In genomic region chr12:74619886-74620285, GRCh38 we compare ENCODE assay signal across 21 cellular contexts.
DNase-seq lines count a peak whose midpoint lies in the region; TF ChIP-seq lines count a peak whose summit lies in the region.
"Had no signal": no experiment of that assay in that cellular context is flagged by ENCODE, and none has a peak within 500 bp of the region (broad histone marks: within the 10 kb centered on the region; RNA-seq: fewer than 3 reads in every experiment).

No MANE protein-coding gene starts in this region.

- H3K4me1 ChIP-seq in mammary epithelial cell (ENCODE audit: insufficient read depth, low read length) (peaks cover 11% of the 10 kb centered on the region), trophoblast cell (ENCODE audit: control insufficient read depth in 1 of 2, insufficient read depth in 2 of 2, low read length in 2 of 2) (no peaks in the 10 kb centered on the region), BE2C (no peaks in the 10 kb centered on the region), spleen (no peaks in the 10 kb centered on the region)
- H3K4me1 ChIP-seq: HAP-1, Peyer's patch had no signal

- H3K27ac Mint-ChIP-seq in Calu3 (ENCODE audit: unreplicated experiment) (no peak overlapping the region), CD14-positive monocyte (no peak overlapping the region)
- H3K27ac Mint-ChIP-seq: B cell, HFFc6, T-helper 17 cell had no signal

- peak overlapping the region; percentile 25 for H3K27ac ChIP-seq in mammary epithelial cell (ENCODE audit: insufficient read depth, low read depth, low read length)
- H3K27ac ChIP-seq in trophoblast cell (ENCODE audit: low read depth, low read length) = no peak overlapping the region
- H3K27ac ChIP-seq in spleen = no peak overlapping the region
- H3K27ac ChIP-seq: Peyer's patch had no signal

- H4K12ac ChIP-seq in trophoblast cell (ENCODE audit: low read depth, low read length) = no peak overlapping the region

- H2BK120ac ChIP-seq in trophoblast cell (ENCODE audit: insufficient read depth, low read length, poor library complexity) = no peak overlapping the region

- dilution Hi-C loops in mammary epithelial cell (cut with HindIII; ENCODE audit: low sequenced_read_pairs) = no loop called here

- H2BK12ac ChIP-seq in trophoblast cell (ENCODE audit: low read length) = no peak overlapping the region

- no peak overlapping the region for H2BK5ac ChIP-seq in trophoblast cell (ENCODE audit: low read depth, low read length, poor library complexity)

- no peak overlapping the region for H3K14ac ChIP-seq in trophoblast cell (ENCODE audit: low read length)

- no peak overlapping the region for H4K91ac ChIP-seq in trophoblast cell (ENCODE audit: low read depth, low read length)

- H3K9ac ChIP-seq in mammary epithelial cell (ENCODE audit: insufficient read depth, low read length) = no peak overlapping the region
- no peak overlapping the region for H3K9ac ChIP-seq in trophoblast cell (ENCODE audit: low read length)

- 42% methylated on average over 1 of the region's 1 CpG for WGBS in mammary epithelial cell (ENCODE audit: low coverage, missing lambda C conversion rate)
- WGBS in trophoblast cell (ENCODE audit: extremely low coverage, insufficient coverage, insufficient read length) = no CpG with 5 or more reads among the region's 1 CpG
- 93 to 100% (median 95%) methylated on average over 1 of the region's 1 CpG for WGBS in spleen, 5 donors

- no peak overlapping the region for H3K23ac ChIP-seq in trophoblast cell (ENCODE audit: low read length)

- H3K36me3 Mint-ChIP-seq in Calu3 (ENCODE audit: insufficient read depth, unreplicated experiment) (no peaks in the 10 kb centered on the region), CD14-positive monocyte (no peaks in the 10 kb centered on the region)

- H3K79me2 ChIP-seq in mammary epithelial cell (ENCODE audit: insufficient read depth, low read length) = no peaks in the 10 kb centered on the region
- no peaks in the 10 kb centered on the region for H3K79me2 ChIP-seq in trophoblast cell (ENCODE audit: control insufficient read depth, insufficient read depth, low read length, poor library complexity)

- no peak overlapping the region for H4K8ac ChIP-seq in trophoblast cell (ENCODE audit: low read depth, low read length)

- DNase-seq in Calu3 (peak; percentile 22), NB4 (ENCODE audit: low read depth) (peak; percentile 7), mammary epithelial cell (peak; percentile 66), trophoblast cell (peak; percentile 27 to 80), CD14-positive monocyte (ENCODE audit: low spot score) (no peak), BE2C (no peak), spleen (no peak)
- DNase-seq: GDM1, GOT3, HFFc6, IMR-90, KG1, NCI-H1092 treated with DMSO at 0.1 percent for 48 hours, NCI-H1436 treated with DMSO at 0.1 percent for 48 hours, NCI-H446 treated with DMSO at 0.1 percent for 48 hours, NCI-H526, Peyer's patch, T-helper 17 cell had no signal

- no peak overlapping the region for H3K4ac ChIP-seq in trophoblast cell (ENCODE audit: low read depth, low read length)

- H2AK5ac ChIP-seq in trophoblast cell (ENCODE audit: low read length) = no peak overlapping the region

- no peaks in the 10 kb centered on the region for H3K79me1 ChIP-seq in trophoblast cell (ENCODE audit: low read length)

- H3K4me2 ChIP-seq in mammary epithelial cell (ENCODE audit: insufficient read depth, low read depth, low read length) = peak overlapping the region; percentile 11
- H3K4me2 ChIP-seq in trophoblast cell (ENCODE audit: low read length) = no peak overlapping the region

- CTCF ChIA-PET in Calu3 (lab: Charles Lee) = interaction anchor here (0.6 to 1.2 kb wide), 3 partner anchors 11 to 233 kb away, joined by 3 to 4 read pairs (median 3); no protein-coding TSS in a partner anchor
- CTCF ChIA-PET in mammary epithelial cell (lab: Charles Lee; ENCODE audit: low non-redundant PET) = interaction anchor here (0.7 kb wide), 1 partner anchor 81 kb away, joined by 4 read pairs; no protein-coding TSS in a partner anchor

- no peak for TF ChIP-seq CTCF in Calu3 (IDR thresholded peaks at IDR 0.05; ENCODE audit: unreplicated experiment)
- no peak for TF ChIP-seq CTCF in NB4 (IDR thresholded peaks at IDR 0.05; ENCODE audit: low read depth, low read length)
- TF ChIP-seq CTCF in mammary epithelial cell (conservative IDR thresholded peaks at IDR 0.05 in 1 of 2, IDR thresholded peaks at IDR 0.05 in 1 of 2; ENCODE audit: extremely low read depth in 1 of 2, insufficient read depth in 1 of 2, low read depth in 1 of 2, low read length in 2 of 2) = peak in 1 of 2 donors; percentile 23
- TF ChIP-seq CTCF in CD14-positive monocyte (IDR thresholded peaks at IDR 0.05) = no peak
- TF ChIP-seq CTCF in BE2C (IDR thresholded peaks at IDR 0.05; ENCODE audit: low read depth, low read length) = no peak
- TF ChIP-seq CTCF in spleen (IDR thresholded peaks at IDR 0.05 in 8 of 11, conservative IDR thresholded peaks at IDR 0.05 in 3 of 11) = no peak

- H3K36me3 ChIP-seq in mammary epithelial cell (ENCODE audit: insufficient read depth, low read length) (no peaks in the 10 kb centered on the region), trophoblast cell (ENCODE audit: control insufficient read depth in 1 of 2, insufficient read depth in 2 of 2, low read length in 2 of 2) (no peaks in the 10 kb centered on the region), BE2C (no peaks in the 10 kb centered on the region), spleen (no peaks in the 10 kb centered on the region)
- H3K36me3 ChIP-seq: HAP-1, Peyer's patch had no signal

- H2AFZ ChIP-seq in mammary epithelial cell (ENCODE audit: low read depth, low read length) (peak overlapping the region; percentile 51), trophoblast cell (ENCODE audit: insufficient read depth, low read length, poor library complexity) (no peak overlapping the region)

- H3K4me1 Mint-ChIP-seq in Calu3 (ENCODE audit: low read depth, unreplicated experiment) (no peaks in the 10 kb centered on the region), CD14-positive monocyte (no peaks in the 10 kb centered on the region)
- H3K4me1 Mint-ChIP-seq: B cell, T-helper 17 cell had no signal

- H4K20me1 ChIP-seq in mammary epithelial cell (ENCODE audit: insufficient read depth, low read length) = no peaks in the 10 kb centered on the region

- BruUV-seq in Calu3 (replicated peaks; lab: Mats Ljungman, UMichigan) (no TSS peak), mammary epithelial cell (replicated peaks; lab: Mats Ljungman, UMichigan) (no TSS peak)

- H3K27me3 ChIP-seq in mammary epithelial cell (ENCODE audit: insufficient read depth, low read length) = no peaks in the 10 kb centered on the region
- H3K27me3 ChIP-seq in trophoblast cell (ENCODE audit: insufficient read depth, low read length) = no peaks in the 10 kb centered on the region
- 0 out of 2 replicates have a peak, but pooled peaks cover 3% of the 10 kb centered on the region for H3K27me3 ChIP-seq in BE2C
- H3K27me3 ChIP-seq in spleen (replicated peaks in 1 of 7) = no peaks in the 10 kb centered on the region
- H3K27me3 ChIP-seq: Peyer's patch had no signal

- TF ChIP-seq POLR2A in NB4 (IDR thresholded peaks at IDR 0.05; ENCODE audit: extremely low read depth, insufficient read length) = no peak
- no peak for TF ChIP-seq POLR2A in spleen (IDR thresholded peaks at IDR 0.05)

- no peaks in the 10 kb centered on the region for H3K9me3 Mint-ChIP-seq in Calu3 (ENCODE audit: low read depth, unreplicated experiment)
- no peaks in the 10 kb centered on the region for H3K9me3 Mint-ChIP-seq in CD14-positive monocyte

- H3K9me3 ChIP-seq in mammary epithelial cell (replicated peaks; ENCODE audit: insufficient read depth, low read length) (no peaks in the 10 kb centered on the region), trophoblast cell (ENCODE audit: insufficient read depth, low read depth, low read length) (no peaks in the 10 kb centered on the region), BE2C (no peaks in the 10 kb centered on the region), spleen (no peaks in the 10 kb centered on the region)
- H3K9me3 ChIP-seq: HAP-1, Peyer's patch had no signal

- in situ Hi-C loops in mammary epithelial cell (cut with MboI; ENCODE audit: low sequenced_read_pairs in 2 of 2) = no loop called here

- no peak overlapping the region for H3K4me3 Mint-ChIP-seq in Calu3 (ENCODE audit: low read depth, unreplicated experiment)
- H3K4me3 Mint-ChIP-seq in CD14-positive monocyte = no peak overlapping the region
- H3K4me3 Mint-ChIP-seq: B cell, HFFc6, T-helper 17 cell had no signal

- H3K18ac ChIP-seq in trophoblast cell (ENCODE audit: low read length) = no peak overlapping the region

- no peaks in the 10 kb centered on the region for H3K27me3 Mint-ChIP-seq in Calu3 (ENCODE audit: unreplicated experiment)
- H3K27me3 Mint-ChIP-seq in CD14-positive monocyte (ENCODE audit: low read depth in 3 of 3) = peaks cover 0 to 2% (median 2%) of the 10 kb centered on the region in 3 donors
- H3K27me3 Mint-ChIP-seq: B cell, T-helper 17 cell had no signal

- H3K4me3 ChIP-seq in NB4 (ENCODE audit: low read depth, low read length) (no peak overlapping the region), mammary epithelial cell (replicated peaks in 1 of 3; ENCODE audit: insufficient read depth in 1 of 3, low read depth in 2 of 3, low read length in 3 of 3) (no peak overlapping the region), trophoblast cell (ENCODE audit: low read depth, low read length) (no peak overlapping the region), BE2C (ENCODE audit: low read depth, low read length) (no peak overlapping the region), spleen (no peak overlapping the region)
- H3K4me3 ChIP-seq: GM12878, HAP-1, Peyer's patch had no signal

- intact Hi-C loops in Calu3 (cut with micrococcal nuclease; ENCODE audit: unreplicated experiment) = no loop called here
- intact Hi-C loops in mammary epithelial cell (cut with micrococcal nuclease) = no loop called here
- intact Hi-C loops in CD14-positive monocyte (cut with micrococcal nuclease) = no loop called here
- intact Hi-C loops in spleen (cut with DNase I; ENCODE audit: low total_unique reads) = no loop called here

Comparison
In these comparisons a context has a peak if more than half of its experiments do, and no peak if none do; other contexts are left out.
1. DNase-seq: peak in Calu3 (single experiment), NB4 (single experiment), mammary epithelial cell (single experiment) and trophoblast cell (2 of 2); none in CD14-positive monocyte (single experiment), BE2C (single experiment) and spleen (single experiment).